ENCODE assay signal across 1 cellular context in the genomic region with DNA sequence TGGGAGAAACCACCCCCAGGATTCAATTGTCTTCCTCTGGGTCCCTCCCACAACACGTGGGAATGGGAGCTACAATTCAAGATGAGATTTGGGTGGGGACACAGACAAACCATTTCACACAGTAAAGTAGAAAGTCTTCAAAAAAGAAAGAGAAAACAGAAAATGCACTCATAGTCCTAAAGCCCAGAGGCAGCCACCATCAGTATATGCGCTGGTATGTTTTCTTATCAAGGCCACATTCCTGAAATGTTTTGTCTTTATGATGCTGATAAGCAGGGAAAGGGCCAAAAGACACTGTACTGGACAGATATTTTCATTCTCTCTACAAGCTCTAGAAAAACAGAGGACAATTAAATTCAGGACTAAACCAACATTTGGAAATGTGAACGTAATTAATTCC.
TF ChIP-seq lines count a peak whose summit lies in the region.

No MANE protein-coding gene starts in this region.

TF ChIP-seq in H1, 55 proteins besides CTCF, POLR2A, EP300 and RAD21:
- TF ChIP-seq EGR1 (IDR thresholded peaks at IDR 0.05; ENCODE audit: borderline replicate concordance, low read depth, low read length), result no peak
- peak; percentile 73 for TF ChIP-seq TEAD4 (IDR thresholded peaks at IDR 0.05; ENCODE audit: low read depth, low read length)
